Comparison of ENCODE assay signal across 22 cellular contexts in the genomic region with DNA sequence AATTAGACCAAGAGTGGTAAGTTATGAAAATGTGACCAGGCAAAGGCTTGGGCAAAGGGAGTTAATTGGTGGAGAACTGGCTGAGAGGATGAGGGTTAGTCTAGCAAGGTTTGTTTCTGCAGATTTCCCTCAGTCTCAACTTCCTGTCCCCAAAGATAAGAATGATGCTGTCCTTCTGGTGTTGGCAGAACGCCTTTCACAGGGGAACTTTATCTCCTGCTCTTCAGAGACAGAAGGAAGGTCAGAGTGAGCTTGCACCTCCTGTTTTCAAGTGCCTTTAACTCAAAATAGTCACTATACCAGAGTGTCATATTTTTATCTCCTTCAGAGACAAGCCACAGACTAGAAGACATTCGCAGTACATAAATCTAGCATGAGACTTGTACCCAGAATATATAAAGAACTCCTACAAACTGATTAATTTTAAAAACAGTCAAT.
DNase-seq lines count a peak whose midpoint lies in the region; ATAC-seq, FAIRE-seq and TF ChIP-seq lines count a peak whose summit lies in the region.
"Had no signal": no experiment of that assay in that cellular context is flagged by ENCODE, and none has a peak within 500 bp of the region (broad histone marks: within the 10 kb centered on the region; RNA-seq: fewer than 3 reads in every experiment).

No MANE protein-coding gene starts in this region.

- H3K4me3 ChIP-seq in K562 (no peak overlapping the region), mesodermal cell (ENCODE audit: extremely low read depth, insufficient read depth, low read length, poor library complexity, severe bottlenecking) (no peak overlapping the region), spleen (no peak overlapping the region)
- H3K4me3 ChIP-seq: A549, GM12878, GM23248 had no signal

- POLR2A ChIA-PET in K562 (lab: Yijun Ruan, JAX), result no interaction called here

- H3K79me2 ChIP-seq in K562 (ENCODE audit: control insufficient read depth, insufficient read depth, low read length), result no peaks in the 10 kb centered on the region

- 0 out of 5 replicates have a peak, but pooled peaks cover 0 to 9% of the 10 kb centered on the region in 2 experiments for H3K27me3 ChIP-seq in K562 (ENCODE audit: control insufficient read depth in 2 of 2, insufficient read depth in 2 of 2, low read length in 2 of 2)
- peaks cover 0 to 39% (median 3%) of the 10 kb centered on the region in 7 donors for H3K27me3 ChIP-seq in spleen (replicated peaks in 1 of 7)

- 0% methylated on average over 2 of the region's 2 CpGs for whole genome bisulfite sequencing in K562 (ENCODE audit: insufficient coverage, low coverage, missing lambda C conversion rate)
- WGBS in mesodermal cell (ENCODE audit: insufficient coverage in 2 of 2), 2 experiments, result 67 to 85% methylated on average over 1 to 2 of the region's 2 CpGs
- WGBS in spleen, 5 donors, result 38 to 50% (median 41%) methylated on average over 2 of the region's 2 CpGs

- CTCF ChIA-PET in K562 (lab: Yijun Ruan, JAX; ENCODE audit: low intra/inter-chr PET ratio), result no interaction called here

- H3K4me1 ChIP-seq in K562 (replicated peaks in 1 of 2; ENCODE audit: control insufficient read depth in 2 of 2, insufficient read depth in 2 of 2, low read length in 2 of 2) (peaks cover 10 to 33% of the 10 kb centered on the region in 2 experiments; a peak in 4 of 5 replicates), mesodermal cell (ENCODE audit: control insufficient read depth, insufficient read depth, low read length, poor library complexity, severe bottlenecking) (peaks cover 23% of the 10 kb centered on the region), spleen (peaks cover 0 to 26% (median 7%) of the 10 kb centered on the region in 6 donors)
- H3K4me1 ChIP-seq: A549 had no signal

- H3K4me2 ChIP-seq in K562 (ENCODE audit: insufficient read depth, low read length), result peak overlapping the region; percentile 38; the same call in 1 of the 2 replicates
- H3K4me2 ChIP-seq: A549 had no signal

- H3K9ac ChIP-seq in K562 (ENCODE audit: insufficient read depth in 1 of 2, low read depth in 2 of 2, low read length in 2 of 2), result no peak overlapping the region
- H3K9ac ChIP-seq: GM23248 had no signal

- peaks cover 9% of the 10 kb centered on the region for H4K20me1 ChIP-seq in K562 (replicated peaks; ENCODE audit: control insufficient read depth, insufficient read depth, low read length)

- DNase-seq in GDM1 (lab: John Stamatoyannopoulos, UW) (peak; percentile 83), OCI-M1 (lab: John Stamatoyannopoulos, UW) (peak; percentile 73), K562 (ENCODE audit: extremely low read depth in 1 of 4, low spot score in 3 of 4) (peak; percentile 38 to 88 (median 66)), spleen (no peak), NCI-H526 treated with DMSO at 0.1 percent for 48 hours (lab: John Stamatoyannopoulos, UW) (no peak)
- DNase-seq in effector CD4-positive, alpha-beta T cell, result no peak
- DNase-seq: DMS79, GM23248, H9, HFFc6, MV-4-11, NCI-H1105 treated with DMSO at 0.1 percent for 48 hours, NCI-H1694, NCI-H2081, NCI-H446, NCI-H526, PC-3, Right ventricle myocardium superior had no signal

- FAIRE-seq in K562 (lab: Jason Lieb, UNC), result peak; percentile 95
- FAIRE-seq: A549, GM12878 had no signal

- peak; percentile 90 for TF ChIP-seq EP300 in K562 (IDR thresholded peaks at IDR 0.05; ENCODE audit: low read length)

- TF ChIP-seq RAD21 in K562 (CRISPR knock-in tag; conservative IDR thresholded peaks at IDR 0.05 in 1 of 2, IDR thresholded peaks at IDR 0.05 in 1 of 2), result no peak

- peaks cover 3% of the 10 kb centered on the region for H3K9me1 ChIP-seq in K562 (ENCODE audit: control insufficient read depth, insufficient read depth, low read length)

- intact Hi-C loops in K562 (cut with micrococcal nuclease), result no loop called here
- intact Hi-C loops in spleen (cut with DNase I; ENCODE audit: low total_unique reads), result no loop called here

- ATAC-seq in K562 (peak; percentile 96), GM19324 (IDR thresholded peaks at IDR 0.05; ENCODE audit: low FRiP score, unreplicated experiment) (no peak)
- ATAC-seq: A549, GM12878, PC-3 had no signal

- H3K27ac ChIP-seq in K562 (ENCODE audit: extremely low read depth, low read depth, low read length), result peak overlapping the region; percentile 4; the same call in 1 of the 3 replicates
- peak overlapping the region; percentile 17 for H3K27ac ChIP-seq in mesodermal cell (ENCODE audit: low read depth, low read length, severe bottlenecking)
- no peak overlapping the region for H3K27ac ChIP-seq in spleen
- H3K27ac ChIP-seq: A549, GM23248 had no signal

- in situ Hi-C loops in K562 (cut with MboI), result no loop called here

- H3K9me3 ChIP-seq in K562 (replicated peaks; ENCODE audit: control insufficient read depth, insufficient read depth, low read depth, low read length) (no peaks in the 10 kb centered on the region; the same call in 1 of the 2 replicates), mesodermal cell (ENCODE audit: control insufficient read depth, low read length) (no peaks in the 10 kb centered on the region), spleen (peaks cover 0 to 10% (median 0%) of the 10 kb centered on the region in 8 donors)
- H3K9me3 ChIP-seq: A549 had no signal

- TF ChIP-seq POLR2A in K562 (conservative IDR thresholded peaks at IDR 0.05) (no peak), spleen (IDR thresholded peaks at IDR 0.05) (no peak)

- H3K36me3 ChIP-seq in K562 (ENCODE audit: control insufficient read depth, insufficient read depth, low read length), result no peaks in the 10 kb centered on the region
- H3K36me3 ChIP-seq in mesodermal cell (ENCODE audit: control insufficient read depth, insufficient read depth, low read length), result no peaks in the 10 kb centered on the region
- H3K36me3 ChIP-seq in spleen, result no peaks in the 10 kb centered on the region

- H2AFZ ChIP-seq in K562 (ENCODE audit: low read depth, low read length), result no peak overlapping the region
- H2AFZ ChIP-seq: GM23248 had no signal

- BruUV-seq in K562 (replicated peaks; lab: Mats Ljungman, UMichigan), result no TSS peak

- TF ChIP-seq CTCF in K562 (IDR thresholded peaks at IDR 0.05 in 2 of 3, conservative IDR thresholded peaks at IDR 0.05 in 1 of 3; ENCODE audit: insufficient read depth in 2 of 3, low read depth in 1 of 3, low read length in 3 of 3) (no peak), spleen (IDR thresholded peaks at IDR 0.05 in 8 of 11, conservative IDR thresholded peaks at IDR 0.05 in 3 of 11) (no peak)

TF ChIP-seq in K562, 482 proteins besides CTCF, POLR2A, EP300 and RAD21 (continues in another document):
- TF ChIP-seq PTBP1 (IDR thresholded peaks at IDR 0.05; ENCODE audit: low read depth, low read length) (no peak), ZNF436 (CRISPR knock-in tag; IDR thresholded peaks at IDR 0.05) (no peak), SMAD1 (IDR thresholded peaks at IDR 0.05; ENCODE audit: low read depth, low read length, partially characterized antibody) (no peak), IRF2 (CRISPR knock-in tag; IDR thresholded peaks at IDR 0.05) (no peak), JUND (IDR thresholded peaks at IDR 0.05; ENCODE audit: borderline replicate concordance, low read depth, low read length) (peak; percentile 66; the same call in 1 of the 2 replicates), JUND (tag; IDR thresholded peaks at IDR 0.05; ENCODE audit: borderline replicate concordance, low read depth, low read length) (peak; percentile 65; the same call in 1 of the 3 replicates), NR4A1 (CRISPR knock-in tag; IDR thresholded peaks at IDR 0.05) (no peak), NR4A1 (tag; IDR thresholded peaks at IDR 0.05) (0 out of 2 replicates have a peak, but pooled peaks have one; percentile 27)
- TF ChIP-seq, protein P1, sequence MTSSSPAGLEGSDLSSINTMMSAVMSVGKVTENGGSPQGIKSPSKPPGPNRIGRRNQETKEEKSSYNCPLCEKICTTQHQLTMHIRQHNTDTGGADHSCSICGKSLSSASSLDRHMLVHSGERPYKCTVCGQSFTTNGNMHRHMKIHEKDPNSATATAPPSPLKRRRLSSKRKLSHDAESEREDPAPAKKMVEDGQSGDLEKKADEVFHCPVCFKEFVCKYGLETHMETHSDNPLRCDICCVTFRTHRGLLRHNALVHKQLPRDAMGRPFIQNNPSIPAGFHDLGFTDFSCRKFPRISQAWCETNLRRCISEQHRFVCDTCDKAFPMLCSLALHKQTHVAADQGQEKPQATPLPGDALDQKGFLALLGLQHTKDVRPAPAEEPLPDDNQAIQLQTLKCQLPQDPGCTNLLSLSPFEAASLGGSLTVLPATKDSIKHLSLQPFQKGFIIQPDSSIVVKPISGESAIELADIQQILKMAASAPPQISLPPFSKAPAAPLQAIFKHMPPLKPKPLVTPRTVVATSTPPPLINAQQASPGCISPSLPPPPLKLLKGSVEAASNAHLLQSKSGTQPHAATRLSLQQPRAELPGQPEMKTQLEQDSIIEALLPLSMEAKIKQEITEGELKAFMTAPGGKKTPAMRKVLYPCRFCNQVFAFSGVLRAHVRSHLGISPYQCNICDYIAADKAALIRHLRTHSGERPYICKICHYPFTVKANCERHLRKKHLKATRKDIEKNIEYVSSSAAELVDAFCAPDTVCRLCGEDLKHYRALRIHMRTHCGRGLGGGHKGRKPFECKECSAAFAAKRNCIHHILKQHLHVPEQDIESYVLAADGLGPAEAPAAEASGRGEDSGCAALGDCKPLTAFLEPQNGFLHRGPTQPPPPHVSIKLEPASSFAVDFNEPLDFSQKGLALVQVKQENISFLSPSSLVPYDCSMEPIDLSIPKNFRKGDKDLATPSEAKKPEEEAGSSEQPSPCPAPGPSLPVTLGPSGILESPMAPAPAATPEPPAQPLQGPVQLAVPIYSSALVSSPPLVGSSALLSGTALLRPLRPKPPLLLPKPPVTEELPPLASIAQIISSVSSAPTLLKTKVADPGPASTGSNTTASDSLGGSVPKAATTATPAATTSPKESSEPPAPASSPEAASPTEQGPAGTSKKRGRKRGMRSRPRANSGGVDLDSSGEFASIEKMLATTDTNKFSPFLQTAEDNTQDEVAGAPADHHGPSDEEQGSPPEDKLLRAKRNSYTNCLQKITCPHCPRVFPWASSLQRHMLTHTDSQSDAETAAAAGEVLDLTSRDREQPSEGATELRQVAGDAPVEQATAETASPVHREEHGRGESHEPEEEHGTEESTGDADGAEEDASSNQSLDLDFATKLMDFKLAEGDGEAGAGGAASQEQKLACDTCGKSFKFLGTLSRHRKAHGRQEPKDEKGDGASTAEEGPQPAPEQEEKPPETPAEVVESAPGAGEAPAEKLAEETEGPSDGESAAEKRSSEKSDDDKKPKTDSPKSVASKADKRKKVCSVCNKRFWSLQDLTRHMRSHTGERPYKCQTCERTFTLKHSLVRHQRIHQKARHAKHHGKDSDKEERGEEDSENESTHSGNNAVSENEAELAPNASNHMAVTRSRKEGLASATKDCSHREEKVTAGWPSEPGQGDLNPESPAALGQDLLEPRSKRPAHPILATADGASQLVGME (CRISPR knock-in tag; IDR thresholded peaks at IDR 0.05), result no peak
- TF ChIP-seq, protein P2, sequence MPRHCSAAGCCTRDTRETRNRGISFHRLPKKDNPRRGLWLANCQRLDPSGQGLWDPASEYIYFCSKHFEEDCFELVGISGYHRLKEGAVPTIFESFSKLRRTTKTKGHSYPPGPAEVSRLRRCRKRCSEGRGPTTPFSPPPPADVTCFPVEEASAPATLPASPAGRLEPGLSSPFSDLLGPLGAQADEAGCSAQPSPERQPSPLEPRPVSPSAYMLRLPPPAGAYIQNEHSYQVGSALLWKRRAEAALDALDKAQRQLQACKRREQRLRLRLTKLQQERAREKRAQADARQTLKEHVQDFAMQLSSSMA (CRISPR knock-in tag; IDR thresholded peaks at IDR 0.05), result no peak

Comparison
In these comparisons a context has a peak if more than half of its experiments do, and no peak if none do; other contexts are left out.
1. DNase-seq: peak in GDM1 (single experiment), OCI-M1 (single experiment) and K562 (4 of 4); none in spleen (single experiment), effector CD4-positive, alpha-beta T cell (single experiment) and NCI-H526 treated with DMSO at 0.1 percent for 48 hours (single experiment).
2. H3K27ac ChIP-seq: peak in K562 (single experiment) and mesodermal cell (single experiment); none in spleen (0 of 8).